ENCODE assay signal across 21 cellular contexts in genomic region chr1:228687562-228687961, GRCh38.
"Had no signal": no experiment of that assay in that cellular context is flagged by ENCODE, and none has a peak within 500 bp of the region (broad histone marks: within the 10 kb centered on the region; RNA-seq: fewer than 3 reads in every experiment).

No MANE protein-coding gene starts in this region.

- H3K4me1 Mint-ChIP-seq: naive thymus-derived CD8-positive, alpha-beta T cell; stimulated activated naive CD8-positive, alpha-beta T cell treated with anti-CD3 and anti-CD28 coated beads, Interleukin-15, amount 100 ng/mL, for 72 hours had no signal

- H3K4me1 ChIP-seq: gastrocnemius medialis, left lung, prostate gland, suprapubic skin had no signal

- DNase-seq: cortex of kidney; effector memory CD8-positive, alpha-beta T cell; gastrocnemius medialis; head of caudate nucleus; left cardiac atrium; left lung; naive thymus-derived CD8-positive, alpha-beta T cell; nephron progenitor cell; nucleus accumbens; stimulated activated CD4-positive, alpha-beta T cell treated with anti-CD3 and anti-CD28 coated beads, Interleukin-12 subunit alpha, Interleukin-12 subunit beta, amount 100 ng/mL, for 4 hours; stimulated activated CD4-positive, alpha-beta T cell treated with anti-CD3 and anti-CD28 coated beads, Interleukin-1b, Interleukin-23, amount 100 ng/mL, for 48 hours; stimulated activated CD4-positive, alpha-beta T cell treated with anti-CD3 and anti-CD28 coated beads, Interleukin-4, amount 100 ng/mL, for 1 hour; stimulated activated CD8-positive, alpha-beta memory T cell treated with anti-CD3 and anti-CD28 coated beads, Interleukin-4, amount 100 ng/mL, for 48 hours; stimulated activated naive CD4-positive, alpha-beta T cell; stimulated activated naive CD8-positive, alpha-beta T cell treated with anti-CD3 and anti-CD28 coated beads, Interleukin-15, amount 100 ng/mL, for 72 hours; thyroid gland had no signal

- H3K9me3 Mint-ChIP-seq: effector memory CD8-positive, alpha-beta T cell; naive thymus-derived CD8-positive, alpha-beta T cell; nephron progenitor cell; stimulated activated naive CD8-positive, alpha-beta T cell treated with anti-CD3 and anti-CD28 coated beads, Interleukin-15, amount 100 ng/mL, for 72 hours; type B pancreatic cell had no signal

- H3K4me3 Mint-ChIP-seq: effector memory CD8-positive, alpha-beta T cell; naive thymus-derived CD8-positive, alpha-beta T cell; nephron progenitor cell; stimulated activated naive CD8-positive, alpha-beta T cell treated with anti-CD3 and anti-CD28 coated beads, Interleukin-15, amount 100 ng/mL, for 72 hours; type B pancreatic cell had no signal

- H3K27me3 ChIP-seq: left lung, right atrium auricular region, thyroid gland had no signal

- ATAC-seq: effector memory CD8-positive, alpha-beta T cell; gastrocnemius medialis; left cardiac atrium; left lung; naive thymus-derived CD8-positive, alpha-beta T cell; sciatic nerve; stimulated activated naive CD8-positive, alpha-beta T cell treated with anti-CD3 and anti-CD28 coated beads, Interleukin-15, amount 100 ng/mL, for 72 hours had no signal

- H3K36me3 Mint-ChIP-seq: naive thymus-derived CD8-positive, alpha-beta T cell; type B pancreatic cell had no signal

- H3K27ac ChIP-seq: gastrocnemius medialis, left lung, prostate gland, right atrium auricular region, suprapubic skin, thyroid gland had no signal

- H3K27ac Mint-ChIP-seq: effector memory CD8-positive, alpha-beta T cell; stimulated activated naive CD8-positive, alpha-beta T cell treated with anti-CD3 and anti-CD28 coated beads, Interleukin-15, amount 100 ng/mL, for 72 hours; type B pancreatic cell had no signal
